ENCODE assay signal across 8 cellular contexts in genomic region chr6:37624606-37625574, GRCh38.
DNase-seq lines count a peak whose midpoint lies in the region; ATAC-seq and TF ChIP-seq lines count a peak whose summit lies in the region.

No MANE protein-coding gene starts in this region.

- H3K27ac ChIP-seq in breast epithelium (no peak overlapping the region), brain microvascular endothelial cell (no peak overlapping the region), MM.1S (ENCODE audit: low read length) (no peak overlapping the region)

- ATAC-seq in GM21526 (IDR thresholded peaks at IDR 0.05; ENCODE audit: low FRiP score, unreplicated experiment) (no peak), HG02642 (IDR thresholded peaks at IDR 0.05; ENCODE audit: poor library complexity, unreplicated experiment) (no peak)

- H3K36me3 ChIP-seq in breast epithelium (no peaks in the 10 kb centered on the region), brain microvascular endothelial cell (replicated peaks) (no peaks in the 10 kb centered on the region), MM.1S (replicated peaks; ENCODE audit: insufficient read depth, low read length) (no peaks in the 10 kb centered on the region)

- no peaks in the 10 kb centered on the region for H3K9me3 ChIP-seq in breast epithelium
- H3K9me3 ChIP-seq in MM.1S (replicated peaks; ENCODE audit: insufficient read depth, low read length): no peaks in the 10 kb centered on the region

- no peaks in the 10 kb centered on the region for H3K4me1 ChIP-seq in breast epithelium
- no peaks in the 10 kb centered on the region for H3K4me1 ChIP-seq in MM.1S (ENCODE audit: low read length)

- no peaks in the 10 kb centered on the region for H4K20me1 ChIP-seq in MM.1S (ENCODE audit: insufficient read depth, low read length)

- peaks cover 0 to 6% of the 10 kb centered on the region in 2 donors for H3K27me3 ChIP-seq in breast epithelium
- H3K27me3 ChIP-seq in brain microvascular endothelial cell (replicated peaks): no peaks in the 10 kb centered on the region
- H3K27me3 ChIP-seq in MM.1S (replicated peaks; ENCODE audit: insufficient read depth, low read length): no peaks in the 10 kb centered on the region; the same call in none of the 2 replicates

- no peak overlapping the region for H3K4me2 ChIP-seq in MM.1S (ENCODE audit: low read depth, low read length)

- no peaks in the 10 kb centered on the region for H3F3A ChIP-seq in MM.1S (ENCODE audit: insufficient read depth, low read length)

- peak overlapping the region; percentile 1 to 50 (median 23) for H3K4me3 ChIP-seq in breast epithelium
- no peak overlapping the region for H3K4me3 ChIP-seq in brain microvascular endothelial cell (ENCODE audit: low read depth, low read length)
- no peak overlapping the region for H3K4me3 ChIP-seq in MM.1S (ENCODE audit: low read length)

- H3K9me2 ChIP-seq in MM.1S (replicated peaks; ENCODE audit: insufficient read depth, low read length): no peaks in the 10 kb centered on the region

- no peaks in the 10 kb centered on the region for H3K79me2 ChIP-seq in MM.1S (ENCODE audit: low read length)

- TF ChIP-seq POLR2A in breast epithelium (IDR thresholded peaks at IDR 0.05): no peak

- no peak overlapping the region for H3K9ac ChIP-seq in MM.1S (ENCODE audit: low read length)

- TF ChIP-seq CTCF in breast epithelium (IDR thresholded peaks at IDR 0.05) (no peak), brain microvascular endothelial cell (IDR thresholded peaks at IDR 0.05; ENCODE audit: low read depth, low read length, missing control alignments) (no peak), MM.1S (IDR thresholded peaks at IDR 0.05; ENCODE audit: low read length) (no peak)

- DNase-seq in EH (ENCODE audit: low read depth) (peak; percentile 41), NCI-H2196 treated with DMSO at 0.1 percent for 48 hours (lab: John Stamatoyannopoulos, UW; ENCODE audit: unreplicated experiment) (peak; percentile 40), breast epithelium (ENCODE audit: low spot score in 2 of 2) (no peak), medulla oblongata (ENCODE audit: extremely low spot score) (peak; percentile 15), brain microvascular endothelial cell (no peak), MM.1S (no peak)

- in situ Hi-C loops in brain microvascular endothelial cell (cut with HindIII; ENCODE audit: low pct_ligation_motif_present, low sequenced_read_pairs): no loop called here

- intact Hi-C loops in breast epithelium (cut with DNase I; ENCODE audit: low total_unique reads): no loop called here

- H2AFZ ChIP-seq in MM.1S (ENCODE audit: low read length): no peak overlapping the region

Comparison
In these comparisons a context has a peak if more than half of its experiments do, and no peak if none do; other contexts are left out.
1. DNase-seq: peak in EH (single experiment), NCI-H2196 treated with DMSO at 0.1 percent for 48 hours (single experiment) and medulla oblongata (single experiment); none in breast epithelium (0 of 2), brain microvascular endothelial cell (single experiment) and MM.1S (single experiment).
2. H3K4me3 ChIP-seq: peak in breast epithelium (3 of 3); none in brain microvascular endothelial cell (single experiment) and MM.1S (single experiment).